8 cellular contexts compared by ENCODE assay signal in the genomic region with DNA sequence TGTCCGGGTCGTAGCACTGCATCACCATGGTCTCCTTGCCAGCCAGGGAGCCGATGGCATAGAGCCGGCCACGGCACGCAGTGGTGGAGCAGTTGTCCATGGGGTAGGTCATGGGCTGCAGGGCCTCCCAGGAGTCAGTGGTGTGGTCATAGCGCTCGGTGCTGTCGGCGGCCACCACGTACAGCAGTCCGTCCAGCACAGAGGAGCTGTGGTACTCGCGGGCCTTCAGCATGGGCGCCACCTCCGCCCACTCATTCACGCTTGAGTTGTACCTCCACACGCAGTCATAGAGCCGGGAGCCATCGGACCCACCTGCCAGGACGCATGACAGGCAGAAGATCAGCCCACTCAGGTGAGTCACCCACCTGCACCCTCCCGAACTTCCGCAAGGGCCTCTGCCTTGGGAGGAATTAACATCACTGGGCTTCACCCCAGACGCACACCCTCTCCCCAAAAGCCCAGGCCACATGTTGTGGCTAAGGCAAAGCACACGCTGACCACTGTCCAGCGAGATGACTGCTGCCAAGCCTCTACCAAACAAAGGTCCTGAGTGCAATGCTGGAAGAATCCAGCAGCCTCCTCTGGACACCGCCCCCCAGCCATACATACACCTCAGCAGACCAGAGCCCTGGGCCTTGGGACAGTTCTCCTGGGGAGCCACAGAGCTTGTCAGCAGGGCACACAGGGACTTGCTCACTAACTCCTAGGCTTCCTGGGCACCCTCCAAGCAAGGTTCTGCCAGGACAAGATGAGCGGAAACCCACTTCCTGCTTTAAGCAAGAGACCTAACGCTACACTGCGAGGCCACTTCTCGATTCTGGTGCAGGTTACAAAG. TPM values are rescaled to one million over a fixed set of nuclear protein-coding genes. Genes with fewer than 3 reads are reported as not detected.
DNase-seq lines count a peak whose midpoint lies in the region; ATAC-seq and TF ChIP-seq lines count a peak whose summit lies in the region.

No MANE protein-coding gene starts in this region.

- TF ChIP-seq EP300 in ovary (IDR thresholded peaks at IDR 0.05), result no peak

- peak overlapping the region in 1 of 2 donors; percentile 25 for H3K9ac ChIP-seq in duodenal mucosa (ENCODE audit: low read depth in 1 of 2, low read length in 2 of 2)

- H3K36me3 ChIP-seq in duodenal mucosa (ENCODE audit: control insufficient read depth in 1 of 2, insufficient read depth in 2 of 2, low read length in 2 of 2) (peaks cover 25 to 46% of the 10 kb centered on the region in 2 donors), ovary (no peaks in the 10 kb centered on the region), WERI-Rb-1 (peaks cover 54% of the 10 kb centered on the region)

- H3K4me3 ChIP-seq in HFF-Myc (replicated peaks; ENCODE audit: low read depth, low read length), result peak overlapping the region; percentile 100
- peak overlapping the region; percentile 51 to 95 for H3K4me3 ChIP-seq in duodenal mucosa (ENCODE audit: low read depth in 1 of 2, low read length in 2 of 2)
- peak overlapping the region; percentile 45 for H3K4me3 ChIP-seq in ovary
- H3K4me3 ChIP-seq in WERI-Rb-1 (ENCODE audit: low read depth, low read length), result no peak overlapping the region

- no peak for TF ChIP-seq POLR2A in ovary (IDR thresholded peaks at IDR 0.05)

- H3K9me3 ChIP-seq in duodenal mucosa (ENCODE audit: control insufficient read depth in 1 of 2, low read length in 2 of 2), result no peaks in the 10 kb centered on the region
- no peaks in the 10 kb centered on the region for H3K9me3 ChIP-seq in ovary
- H3K9me3 ChIP-seq in WERI-Rb-1 (ENCODE audit: severe bottlenecking), result no peaks in the 10 kb centered on the region

- WGBS in ovary, 3 donors, result 61 to 82% (median 70%) methylated on average over 31 of the region's 31 CpGs

- H3K4me1 ChIP-seq in duodenal mucosa (ENCODE audit: control insufficient read depth in 1 of 2, insufficient read depth in 2 of 2, low read length in 2 of 2), result peaks cover 19 to 34% of the 10 kb centered on the region in 2 donors
- peaks cover 24% of the 10 kb centered on the region for H3K4me1 ChIP-seq in ovary (ENCODE audit: insufficient read depth)

- DNase-seq in HFF-Myc (ENCODE audit: extremely low read depth, low read depth), result no peak
- DNase-seq in activated CD4-positive, alpha-beta T cell treated with anti-CD3 and anti-CD28 coated beads for 4 hours, result peak; percentile 68 to 73
- DNase-seq in ovary, result peak in 1 of 5 donors; percentile 18
- no peak for DNase-seq in WERI-Rb-1

- TF ChIP-seq CTCF in HFF-Myc (IDR thresholded peaks at IDR 0.05; ENCODE audit: low read depth, low read length, missing control alignments) (no peak), ovary (IDR thresholded peaks at IDR 0.05) (no peak), WERI-Rb-1 (IDR thresholded peaks at IDR 0.05; ENCODE audit: low read depth, low read length) (no peak)

- ATAC-seq in HG02870 (IDR thresholded peaks at IDR 0.05; ENCODE audit: unreplicated experiment), result no peak
- no peak for ATAC-seq in HG03432 (IDR thresholded peaks at IDR 0.05; ENCODE audit: unreplicated experiment)
- no peak for ATAC-seq in GM18502 (IDR thresholded peaks at IDR 0.05; ENCODE audit: poor library complexity, unreplicated experiment)

- no peaks in the 10 kb centered on the region for H3K27me3 ChIP-seq in duodenal mucosa (ENCODE audit: control insufficient read depth in 1 of 2, insufficient read depth in 2 of 2, low read length in 2 of 2)
- H3K27me3 ChIP-seq in ovary, result no peaks in the 10 kb centered on the region
- H3K27me3 ChIP-seq in WERI-Rb-1 (ENCODE audit: insufficient read depth, low read depth, severe bottlenecking), result no peaks in the 10 kb centered on the region

- H3K27ac ChIP-seq in duodenal mucosa (ENCODE audit: low read depth, low read length) (no peak overlapping the region), ovary (no peak overlapping the region), WERI-Rb-1 (no peak overlapping the region)

- intact Hi-C loops in ovary (cut with DNase I), result loop anchor here in 1 of 4 donors (5.0 kb wide), 1 partner anchor 33 kb away; no protein-coding TSS in a partner anchor

RNA-seq across cellular contexts. Expression of a gene that starts 3.3 kb away (rescaled TPM):
- 10 to 100 TPM; 24.1 to 39.6 (median 34.4) TPM for total RNA-seq in ovary
- 10 to 100 TPM; 14.4 to 40.4 TPM for polyA plus RNA-seq in ovary

RNA-seq across cellular contexts. Expression of a gene that starts 14.2 kb away (rescaled TPM):
- 10 to 100 TPM; 11.0 to 32.4 (median 16.5) TPM for total RNA-seq in ovary
- polyA plus RNA-seq in ovary, result 10 to 100 TPM; 13.5 to 14.6 TPM

RNA-seq across cellular contexts. Expression of a gene that starts 19.6 kb away (rescaled TPM):
- total RNA-seq in ovary, result 10 to 100 TPM; 20.4 to 42.5 (median 33.7) TPM
- 10 to 100 TPM in 1 of 2 donors, 1 to 10 TPM in 1; 8.0 to 37.7 TPM for polyA plus RNA-seq in ovary

RNA-seq across cellular contexts. Expression of a gene that starts 25.3 kb away (rescaled TPM):
- 10 to 100 TPM; 15.7 to 24.6 (median 18.8) TPM for total RNA-seq in ovary
- polyA plus RNA-seq in ovary, result 10 to 100 TPM in 1 of 2 donors, 1 to 10 TPM in 1; 5.6 to 33.6 TPM

RNA-seq across cellular contexts. Expression of a gene that starts 44.3 kb away (rescaled TPM):
- total RNA-seq in ovary, result under 1 TPM in 5 of 7 donors, not detected in 2; 0.20 to 0.42 (median 0.33) TPM
- polyA plus RNA-seq in ovary, result under 1 TPM in 1 of 2 donors, not detected in 1; 0.74 TPM

Comparison
In these comparisons a context has a peak if more than half of its experiments do, and no peak if none do; other contexts are left out.
1. DNase-seq: peak in activated CD4-positive, alpha-beta T cell treated with anti-CD3 and anti-CD28 coated beads for 4 hours (2 of 2); none in HFF-Myc (single experiment) and WERI-Rb-1 (single experiment).